12 cellular contexts compared by ENCODE assay signal in the genomic region with DNA sequence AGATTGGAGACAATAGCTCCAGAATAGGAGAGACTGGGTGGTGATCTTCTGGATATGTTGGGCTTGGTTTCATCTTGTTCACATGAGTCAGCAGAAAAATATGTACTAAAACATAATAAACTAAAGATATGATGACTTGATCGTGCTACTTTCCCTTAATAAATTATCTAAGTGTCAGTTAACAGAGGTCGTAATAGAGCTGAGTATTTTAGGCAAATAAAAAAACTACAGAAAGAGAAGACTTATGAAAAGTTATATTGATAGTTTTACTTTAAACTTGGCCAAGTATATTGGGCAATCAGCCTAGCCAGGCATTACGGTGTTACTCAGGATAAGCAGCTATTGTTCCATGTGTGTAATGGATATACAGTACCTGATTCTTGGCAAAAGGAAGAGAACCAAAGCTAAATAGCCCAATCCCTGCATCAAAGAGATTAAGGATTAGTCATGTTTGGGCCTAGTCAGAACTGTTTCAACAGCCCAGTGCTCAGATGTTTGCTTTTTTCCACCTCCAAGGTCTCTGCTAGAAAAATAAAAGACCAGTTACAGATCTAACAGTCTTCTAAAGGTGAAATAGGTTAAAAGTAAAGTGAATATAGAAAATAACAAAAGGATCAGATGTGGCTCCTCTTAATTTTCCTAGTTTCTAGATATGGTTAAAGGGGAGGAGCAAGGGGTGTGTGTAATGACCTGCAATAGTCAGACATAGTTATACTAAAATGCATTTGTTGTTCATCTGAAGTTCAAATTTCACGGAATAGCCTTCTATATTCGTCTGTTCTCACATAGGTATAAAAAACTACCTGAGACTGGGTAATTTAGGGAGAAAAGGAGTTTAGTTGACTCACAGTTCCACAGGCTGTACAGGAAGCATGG.
DNase-seq lines count a peak whose midpoint lies in the region; ATAC-seq, FAIRE-seq and TF ChIP-seq lines count a peak whose summit lies in the region.
"Had no signal": no experiment of that assay in that cellular context is flagged by ENCODE, and none has a peak within 500 bp of the region (broad histone marks: within the 10 kb centered on the region; RNA-seq: fewer than 3 reads in every experiment).

No MANE protein-coding gene starts in this region.

- H3K36me3 ChIP-seq in HepG2 (replicated peaks in 1 of 2; ENCODE audit: control insufficient read depth in 1 of 2, insufficient read depth in 2 of 2, low read length in 2 of 2) (no peaks in the 10 kb centered on the region), right lobe of liver (no peaks in the 10 kb centered on the region), HAP-1 (replicated peaks) (no peaks in the 10 kb centered on the region)
- H3K36me3 ChIP-seq: spleen had no signal

- 3% methylated on average over 5 of the region's 5 CpGs for WGBS in HepG2 (ENCODE audit: low lambda C conversion rate)
- WGBS in right lobe of liver (ENCODE audit: insufficient coverage, low coverage, low lambda C conversion rate, missing lambda C conversion rate): 41% methylated on average over 5 of the region's 5 CpGs

- DNase-seq in HepG2 (ENCODE audit: low spot score): peak; percentile 84
- DNase-seq in right lobe of liver: no peak
- peak; percentile 54 for DNase-seq in astrocyte of the hippocampus (ENCODE audit: low read depth, low spot score)
- peak; percentile 21 for DNase-seq in iPS-NIHi11 (ENCODE audit: low spot score)
- DNase-seq in HAP-1 (ENCODE audit: low spot score in 2 of 2): no peak
- DNase-seq in activated naive CD4-positive, alpha-beta T cell treated with anti-CD3 and anti-CD28 coated beads, Interleukin-2, amount 50 U/mL, for 72 hours (ENCODE audit: low spot score in 2 of 2): no peak
- DNase-seq: Karpas-422, NCI-H345, SHP77 treated with DMSO at 0.1 percent for 48 hours, spleen had no signal

- peaks cover 11 to 12% of the 10 kb centered on the region in 2 donors for H3K9me3 Mint-ChIP-seq in activated naive CD4-positive, alpha-beta T cell treated with anti-CD3 and anti-CD28 coated beads, Interleukin-2, amount 50 U/mL, for 72 hours

- H3K4me3 ChIP-seq in HepG2 (replicated peaks in 1 of 3; ENCODE audit: insufficient read depth in 1 of 3, low read depth in 2 of 3, low read length in 3 of 3) (no peak overlapping the region), right lobe of liver (no peak overlapping the region), HAP-1 (no peak overlapping the region)
- H3K4me3 ChIP-seq: spleen had no signal

- intact Hi-C loops in HepG2 (cut with micrococcal nuclease; ENCODE audit: unreplicated experiment): loop anchor here (1.0 kb wide), 1 partner anchor 33 kb away; no protein-coding TSS in a partner anchor
- intact Hi-C loops in right lobe of liver (cut with DNase I): no loop called here

- H3K9ac ChIP-seq in HepG2 (ENCODE audit: insufficient read depth, low read depth, low read length): no peak overlapping the region

- no peak for TF ChIP-seq RAD21 in HepG2 (CRISPR knock-in tag; IDR thresholded peaks at IDR 0.05)

- no peaks in the 10 kb centered on the region for H3K79me2 ChIP-seq in HepG2 (ENCODE audit: insufficient read depth, low read length)

- ATAC-seq in HepG2 (peak; percentile 84), right lobe of liver (no peak), GM19351 (IDR thresholded peaks at IDR 0.05; ENCODE audit: unreplicated experiment) (no peak), HG02798 (IDR thresholded peaks at IDR 0.05; ENCODE audit: poor library complexity, unreplicated experiment) (no peak)
- ATAC-seq in activated naive CD4-positive, alpha-beta T cell treated with anti-CD3 and anti-CD28 coated beads, Interleukin-2, amount 50 U/mL, for 72 hours: no peak

- H3K4me1 ChIP-seq in HepG2 (ENCODE audit: insufficient read depth, low read length): peaks cover 14% of the 10 kb centered on the region
- no peaks in the 10 kb centered on the region for H3K4me1 ChIP-seq in right lobe of liver
- peaks cover 8% of the 10 kb centered on the region for H3K4me1 ChIP-seq in HAP-1
- H3K4me1 ChIP-seq: spleen had no signal

- H3K27ac ChIP-seq in HepG2 (ENCODE audit: extremely low read length, insufficient read depth, low read length) (no peak overlapping the region), right lobe of liver (no peak overlapping the region)
- H3K27ac ChIP-seq: spleen had no signal

- no peaks in the 10 kb centered on the region for H4K20me1 ChIP-seq in HepG2 (ENCODE audit: insufficient read depth, low read length)

- no peaks in the 10 kb centered on the region for H3K36me3 Mint-ChIP-seq in activated naive CD4-positive, alpha-beta T cell treated with anti-CD3 and anti-CD28 coated beads, Interleukin-2, amount 50 U/mL, for 72 hours

- CTCF ChIA-PET in HepG2 (lab: Yijun Ruan, JAX; ENCODE audit: low intra/inter-chr PET ratio, low total read pairs): no interaction called here

- TF ChIP-seq POLR2A in HepG2 (IDR thresholded peaks at IDR 0.05; ENCODE audit: insufficient read depth in 1 of 2, low read depth in 2 of 2, low read length in 2 of 2): no peak
- no peak for TF ChIP-seq POLR2A in right lobe of liver (IDR thresholded peaks at IDR 0.05)

- no peaks in the 10 kb centered on the region for H3K9me3 ChIP-seq in HepG2 (ENCODE audit: low read length)
- H3K9me3 ChIP-seq in right lobe of liver: no peaks in the 10 kb centered on the region
- no peaks in the 10 kb centered on the region for H3K9me3 ChIP-seq in HAP-1

- H2AFZ ChIP-seq in HepG2 (ENCODE audit: low read length): no peak overlapping the region

- FAIRE-seq in HepG2 (lab: Jason Lieb, UNC): peak; percentile 8

- H3K27me3 ChIP-seq in HepG2 (ENCODE audit: control insufficient read depth in 1 of 2, insufficient read depth in 2 of 2, low read length in 2 of 2) (no peaks in the 10 kb centered on the region), right lobe of liver (no peaks in the 10 kb centered on the region), HAP-1 (ENCODE audit: low read depth) (no peaks in the 10 kb centered on the region)
- H3K27me3 ChIP-seq: spleen had no signal

- in situ Hi-C loops in HepG2 (cut with HindIII; ENCODE audit: extremely low pct_ligation_motif_present, low pct_unique_long_range_greater_than_20kb) (no loop called here), HAP-1 (cut with MboI; ENCODE audit: low sequenced_read_pairs) (no loop called here)

- no TSS peak for BruUV-seq in HepG2 (replicated peaks; lab: Mats Ljungman, UMichigan)

- peak overlapping the region; percentile 23 for H3K4me2 ChIP-seq in HepG2 (ENCODE audit: low read depth, low read length)

- no peak for TF ChIP-seq CTCF in HepG2 (CRISPR knock-in tag; IDR thresholded peaks at IDR 0.05)
- no peak for TF ChIP-seq CTCF in right lobe of liver (IDR thresholded peaks at IDR 0.05)

- POLR2A ChIA-PET in HepG2 (lab: Yijun Ruan, JAX): no interaction called here

- TF ChIP-seq EP300 in HepG2 (IDR thresholded peaks at IDR 0.05; ENCODE audit: low read depth in 2 of 2, low read length in 2 of 2): peak in 1 of 2 experiments; percentile 76; a peak in 2 of 4 replicates
- peak; percentile 74; the same call in 1 of the 2 replicates for TF ChIP-seq EP300 in HepG2 (CRISPR knock-in tag; IDR thresholded peaks at IDR 0.05; ENCODE audit: borderline replicate concordance)

- no peak overlapping the region for H3K27ac Mint-ChIP-seq in activated naive CD4-positive, alpha-beta T cell treated with anti-CD3 and anti-CD28 coated beads, Interleukin-2, amount 50 U/mL, for 72 hours

TF ChIP-seq in HepG2, 621 proteins besides CTCF, POLR2A, EP300 and RAD21 (continues in another document):
- TF ChIP-seq ZNF670 (CRISPR knock-in tag; IDR thresholded peaks at IDR 0.05; ENCODE audit: borderline replicate concordance) (no peak), SOX13 (IDR thresholded peaks at IDR 0.05) (no peak), SOX13 (CRISPR knock-in tag; conservative IDR thresholded peaks at IDR 0.05 in 1 of 2, IDR thresholded peaks at IDR 0.05 in 1 of 2) (peak in 1 of 2 experiments; percentile 82; a peak in 2 of 4 replicates), ZNF430 (CRISPR knock-in tag; IDR thresholded peaks at IDR 0.05) (no peak), NPAS2 (CRISPR knock-in tag; IDR thresholded peaks at IDR 0.05; ENCODE audit: borderline replicate concordance) (no peak), HES4 (CRISPR knock-in tag; IDR thresholded peaks at IDR 0.05; ENCODE audit: borderline replicate concordance) (no peak), PHF20 (CRISPR knock-in tag; IDR thresholded peaks at IDR 0.05) (no peak), NRL (CRISPR knock-in tag; IDR thresholded peaks at IDR 0.05; ENCODE audit: borderline replicate concordance) (no peak)
- TF ChIP-seq, protein P1, sequence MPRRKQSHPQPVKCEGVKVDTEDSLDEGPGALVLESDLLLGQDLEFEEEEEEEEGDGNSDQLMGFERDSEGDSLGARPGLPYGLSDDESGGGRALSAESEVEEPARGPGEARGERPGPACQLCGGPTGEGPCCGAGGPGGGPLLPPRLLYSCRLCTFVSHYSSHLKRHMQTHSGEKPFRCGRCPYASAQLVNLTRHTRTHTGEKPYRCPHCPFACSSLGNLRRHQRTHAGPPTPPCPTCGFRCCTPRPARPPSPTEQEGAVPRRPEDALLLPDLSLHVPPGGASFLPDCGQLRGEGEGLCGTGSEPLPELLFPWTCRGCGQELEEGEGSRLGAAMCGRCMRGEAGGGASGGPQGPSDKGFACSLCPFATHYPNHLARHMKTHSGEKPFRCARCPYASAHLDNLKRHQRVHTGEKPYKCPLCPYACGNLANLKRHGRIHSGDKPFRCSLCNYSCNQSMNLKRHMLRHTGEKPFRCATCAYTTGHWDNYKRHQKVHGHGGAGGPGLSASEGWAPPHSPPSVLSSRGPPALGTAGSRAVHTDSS (CRISPR knock-in tag; conservative IDR thresholded peaks at IDR 0.05): no peak

Comparison
In these comparisons a context has a peak if more than half of its experiments do, and no peak if none do; other contexts are left out.
1. DNase-seq: peak in HepG2 (single experiment), astrocyte of the hippocampus (single experiment) and iPS-NIHi11 (single experiment); none in right lobe of liver (0 of 3), HAP-1 (0 of 2) and activated naive CD4-positive, alpha-beta T cell treated with anti-CD3 and anti-CD28 coated beads, Interleukin-2, amount 50 U/mL, for 72 hours (0 of 2).